1 cellular context compared by ENCODE assay signal in genomic region chr11:131644204-131644603, GRCh38.
TF ChIP-seq lines count a peak whose summit lies in the region.

No MANE protein-coding gene starts in this region.

TF ChIP-seq in GM12878, 131 proteins besides CTCF, POLR2A, EP300 and RAD21 (continued from another document):
- no peak for TF ChIP-seq ZNF687 (IDR thresholded peaks at IDR 0.05)
- TF ChIP-seq RB1 (IDR thresholded peaks at IDR 0.05; ENCODE audit: borderline replicate concordance), result no peak
- TF ChIP-seq BRCA1 (IDR thresholded peaks at IDR 0.05; ENCODE audit: low read depth, low read length), result no peak
- no peak for TF ChIP-seq ELK1 (IDR thresholded peaks at IDR 0.05; ENCODE audit: low read depth, low read length)
- no peak for TF ChIP-seq YY1 (IDR thresholded peaks at IDR 0.05; ENCODE audit: low read depth, low read length)
